Comparison of ENCODE assay signal across 1 cellular context in the genomic region with DNA sequence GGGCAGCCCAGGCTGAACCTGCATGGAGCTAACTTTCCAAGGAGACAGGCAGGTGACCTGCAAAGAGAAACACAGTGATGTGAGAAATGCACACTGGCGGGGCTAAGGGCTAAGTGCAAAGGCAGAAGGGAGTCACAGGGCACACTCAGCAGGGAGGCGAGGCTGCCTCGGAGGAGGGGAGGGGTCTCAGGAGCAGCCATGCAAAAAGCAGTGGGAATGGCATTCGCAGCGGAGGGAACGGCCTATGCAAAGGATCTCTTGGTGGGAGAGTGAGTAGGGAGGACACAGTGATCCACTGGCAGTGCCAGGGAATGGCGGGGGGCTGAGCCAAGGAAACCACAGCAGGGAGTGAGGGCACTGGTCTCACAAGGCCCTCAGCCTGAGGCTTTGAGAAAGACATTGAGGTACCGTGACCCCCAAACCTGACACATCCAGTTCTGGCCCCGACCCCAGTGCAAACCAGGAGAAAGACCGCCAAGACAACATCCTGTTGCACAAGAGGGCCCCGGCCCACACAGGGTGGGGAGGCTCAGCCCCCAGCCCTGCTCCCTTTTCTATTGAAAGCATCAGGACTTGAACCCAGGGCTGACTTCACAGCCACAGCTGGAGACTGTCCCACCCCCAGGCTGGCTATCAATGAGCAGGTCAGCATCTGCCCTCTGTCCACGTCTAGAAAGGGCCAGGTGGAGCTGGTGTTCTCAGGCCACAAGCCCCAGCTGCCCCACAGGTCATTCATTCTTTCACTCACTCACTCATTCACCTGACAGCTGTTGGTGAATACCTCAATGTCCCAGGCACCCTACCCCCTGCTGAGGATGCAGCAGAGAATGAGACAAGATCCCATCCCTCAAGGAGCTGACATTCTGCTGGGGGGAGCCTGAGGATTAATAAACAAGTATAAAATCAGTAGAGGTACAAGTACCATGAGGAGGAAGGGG.
TF ChIP-seq lines count a peak whose summit lies in the region.

No MANE protein-coding gene starts in this region.

TF ChIP-seq in GM23338, 12 proteins besides CTCF, POLR2A, EP300 and RAD21:
- TF ChIP-seq NANOG (IDR thresholded peaks at IDR 0.05; ENCODE audit: borderline replicate concordance) (no peak), STAT1 (IDR thresholded peaks at IDR 0.05; ENCODE audit: unreplicated experiment) (no peak), EZH2phosphoT487 (IDR thresholded peaks at IDR 0.05; ENCODE audit: unreplicated experiment) (no peak), EZH2 (IDR thresholded peaks at IDR 0.05; ENCODE audit: low read depth, unreplicated experiment) (no peak), ZNF114 (CRISPR knock-in tag; IDR thresholded peaks at IDR 0.05) (no peak), JUNB (IDR thresholded peaks at IDR 0.05; ENCODE audit: unreplicated experiment) (no peak), ZNF331 (CRISPR knock-in tag; IDR thresholded peaks at IDR 0.05; ENCODE audit: low read depth) (no peak), POLR2AphosphoS5 (IDR thresholded peaks at IDR 0.05; ENCODE audit: low read depth) (no peak), CREB1 (CRISPR knock-in tag; IDR thresholded peaks at IDR 0.05; ENCODE audit: low read depth) (no peak)
- TF ChIP-seq, protein P1, sequence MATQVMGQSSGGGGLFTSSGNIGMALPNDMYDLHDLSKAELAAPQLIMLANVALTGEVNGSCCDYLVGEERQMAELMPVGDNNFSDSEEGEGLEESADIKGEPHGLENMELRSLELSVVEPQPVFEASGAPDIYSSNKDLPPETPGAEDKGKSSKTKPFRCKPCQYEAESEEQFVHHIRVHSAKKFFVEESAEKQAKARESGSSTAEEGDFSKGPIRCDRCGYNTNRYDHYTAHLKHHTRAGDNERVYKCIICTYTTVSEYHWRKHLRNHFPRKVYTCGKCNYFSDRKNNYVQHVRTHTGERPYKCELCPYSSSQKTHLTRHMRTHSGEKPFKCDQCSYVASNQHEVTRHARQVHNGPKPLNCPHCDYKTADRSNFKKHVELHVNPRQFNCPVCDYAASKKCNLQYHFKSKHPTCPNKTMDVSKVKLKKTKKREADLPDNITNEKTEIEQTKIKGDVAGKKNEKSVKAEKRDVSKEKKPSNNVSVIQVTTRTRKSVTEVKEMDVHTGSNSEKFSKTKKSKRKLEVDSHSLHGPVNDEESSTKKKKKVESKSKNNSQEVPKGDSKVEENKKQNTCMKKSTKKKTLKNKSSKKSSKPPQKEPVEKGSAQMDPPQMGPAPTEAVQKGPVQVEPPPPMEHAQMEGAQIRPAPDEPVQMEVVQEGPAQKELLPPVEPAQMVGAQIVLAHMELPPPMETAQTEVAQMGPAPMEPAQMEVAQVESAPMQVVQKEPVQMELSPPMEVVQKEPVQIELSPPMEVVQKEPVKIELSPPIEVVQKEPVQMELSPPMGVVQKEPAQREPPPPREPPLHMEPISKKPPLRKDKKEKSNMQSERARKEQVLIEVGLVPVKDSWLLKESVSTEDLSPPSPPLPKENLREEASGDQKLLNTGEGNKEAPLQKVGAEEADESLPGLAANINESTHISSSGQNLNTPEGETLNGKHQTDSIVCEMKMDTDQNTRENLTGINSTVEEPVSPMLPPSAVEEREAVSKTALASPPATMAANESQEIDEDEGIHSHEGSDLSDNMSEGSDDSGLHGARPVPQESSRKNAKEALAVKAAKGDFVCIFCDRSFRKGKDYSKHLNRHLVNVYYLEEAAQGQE (IDR thresholded peaks at IDR 0.05; ENCODE audit: unreplicated experiment): no peak
- TF ChIP-seq, protein P2, sequence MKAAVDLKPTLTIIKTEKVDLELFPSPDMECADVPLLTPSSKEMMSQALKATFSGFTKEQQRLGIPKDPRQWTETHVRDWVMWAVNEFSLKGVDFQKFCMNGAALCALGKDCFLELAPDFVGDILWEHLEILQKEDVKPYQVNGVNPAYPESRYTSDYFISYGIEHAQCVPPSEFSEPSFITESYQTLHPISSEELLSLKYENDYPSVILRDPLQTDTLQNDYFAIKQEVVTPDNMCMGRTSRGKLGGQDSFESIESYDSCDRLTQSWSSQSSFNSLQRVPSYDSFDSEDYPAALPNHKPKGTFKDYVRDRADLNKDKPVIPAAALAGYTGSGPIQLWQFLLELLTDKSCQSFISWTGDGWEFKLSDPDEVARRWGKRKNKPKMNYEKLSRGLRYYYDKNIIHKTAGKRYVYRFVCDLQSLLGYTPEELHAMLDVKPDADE (IDR thresholded peaks at IDR 0.05): no peak
- TF ChIP-seq, protein P3, sequence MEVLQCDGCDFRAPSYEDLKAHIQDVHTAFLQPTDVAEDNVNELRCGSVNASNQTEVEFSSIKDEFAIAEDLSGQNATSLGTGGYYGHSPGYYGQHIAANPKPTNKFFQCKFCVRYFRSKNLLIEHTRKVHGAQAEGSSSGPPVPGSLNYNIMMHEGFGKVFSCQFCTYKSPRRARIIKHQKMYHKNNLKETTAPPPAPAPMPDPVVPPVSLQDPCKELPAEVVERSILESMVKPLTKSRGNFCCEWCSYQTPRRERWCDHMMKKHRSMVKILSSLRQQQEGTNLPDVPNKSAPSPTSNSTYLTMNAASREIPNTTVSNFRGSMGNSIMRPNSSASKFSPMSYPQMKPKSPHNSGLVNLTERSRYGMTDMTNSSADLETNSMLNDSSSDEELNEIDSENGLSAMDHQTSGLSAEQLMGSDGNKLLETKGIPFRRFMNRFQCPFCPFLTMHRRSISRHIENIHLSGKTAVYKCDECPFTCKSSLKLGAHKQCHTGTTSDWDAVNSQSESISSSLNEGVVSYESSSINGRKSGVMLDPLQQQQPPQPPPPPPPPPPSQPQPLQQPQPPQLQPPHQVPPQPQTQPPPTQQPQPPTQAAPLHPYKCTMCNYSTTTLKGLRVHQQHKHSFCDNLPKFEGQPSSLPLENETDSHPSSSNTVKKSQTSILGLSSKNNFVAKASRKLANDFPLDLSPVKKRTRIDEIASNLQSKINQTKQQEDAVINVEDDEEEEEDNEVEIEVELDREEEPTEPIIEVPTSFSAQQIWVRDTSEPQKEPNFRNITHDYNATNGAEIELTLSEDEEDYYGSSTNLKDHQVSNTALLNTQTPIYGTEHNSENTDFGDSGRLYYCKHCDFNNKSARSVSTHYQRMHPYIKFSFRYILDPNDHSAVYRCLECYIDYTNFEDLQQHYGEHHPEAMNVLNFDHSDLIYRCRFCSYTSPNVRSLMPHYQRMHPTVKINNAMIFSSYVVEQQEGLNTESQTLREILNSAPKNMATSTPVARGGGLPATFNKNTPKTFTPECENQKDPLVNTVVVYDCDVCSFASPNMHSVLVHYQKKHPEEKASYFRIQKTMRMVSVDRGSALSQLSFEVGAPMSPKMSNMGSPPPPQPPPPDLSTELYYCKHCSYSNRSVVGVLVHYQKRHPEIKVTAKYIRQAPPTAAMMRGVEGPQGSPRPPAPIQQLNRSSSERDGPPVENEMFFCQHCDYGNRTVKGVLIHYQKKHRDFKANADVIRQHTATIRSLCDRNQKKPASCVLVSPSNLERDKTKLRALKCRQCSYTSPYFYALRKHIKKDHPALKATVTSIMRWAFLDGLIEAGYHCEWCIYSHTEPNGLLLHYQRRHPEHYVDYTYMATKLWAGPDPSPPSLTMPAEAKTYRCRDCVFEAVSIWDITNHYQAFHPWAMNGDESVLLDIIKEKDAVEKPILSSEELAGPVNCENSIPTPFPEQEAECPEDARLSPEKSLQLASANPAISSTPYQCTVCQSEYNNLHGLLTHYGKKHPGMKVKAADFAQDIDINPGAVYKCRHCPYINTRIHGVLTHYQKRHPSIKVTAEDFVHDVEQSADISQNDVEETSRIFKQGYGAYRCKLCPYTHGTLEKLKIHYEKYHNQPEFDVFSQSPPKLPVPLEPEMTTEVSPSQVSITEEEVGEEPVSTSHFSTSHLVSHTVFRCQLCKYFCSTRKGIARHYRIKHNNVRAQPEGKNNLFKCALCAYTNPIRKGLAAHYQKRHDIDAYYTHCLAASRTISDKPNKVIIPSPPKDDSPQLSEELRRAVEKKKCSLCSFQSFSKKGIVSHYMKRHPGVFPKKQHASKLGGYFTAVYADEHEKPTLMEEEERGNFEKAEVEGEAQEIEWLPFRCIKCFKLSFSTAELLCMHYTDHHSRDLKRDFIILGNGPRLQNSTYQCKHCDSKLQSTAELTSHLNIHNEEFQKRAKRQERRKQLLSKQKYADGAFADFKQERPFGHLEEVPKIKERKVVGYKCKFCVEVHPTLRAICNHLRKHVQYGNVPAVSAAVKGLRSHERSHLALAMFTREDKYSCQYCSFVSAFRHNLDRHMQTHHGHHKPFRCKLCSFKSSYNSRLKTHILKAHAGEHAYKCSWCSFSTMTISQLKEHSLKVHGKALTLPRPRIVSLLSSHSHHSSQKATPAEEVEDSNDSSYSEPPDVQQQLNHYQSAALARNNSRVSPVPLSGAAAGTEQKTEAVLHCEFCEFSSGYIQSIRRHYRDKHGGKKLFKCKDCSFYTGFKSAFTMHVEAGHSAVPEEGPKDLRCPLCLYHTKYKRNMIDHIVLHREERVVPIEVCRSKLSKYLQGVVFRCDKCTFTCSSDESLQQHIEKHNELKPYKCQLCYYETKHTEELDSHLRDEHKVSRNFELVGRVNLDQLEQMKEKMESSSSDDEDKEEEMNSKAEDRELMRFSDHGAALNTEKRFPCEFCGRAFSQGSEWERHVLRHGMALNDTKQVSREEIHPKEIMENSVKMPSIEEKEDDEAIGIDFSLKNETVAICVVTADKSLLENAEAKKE (CRISPR knock-in tag; IDR thresholded peaks at IDR 0.05): no peak
